Comparison of ENCODE assay signal across 19 cellular contexts in the genomic region with DNA sequence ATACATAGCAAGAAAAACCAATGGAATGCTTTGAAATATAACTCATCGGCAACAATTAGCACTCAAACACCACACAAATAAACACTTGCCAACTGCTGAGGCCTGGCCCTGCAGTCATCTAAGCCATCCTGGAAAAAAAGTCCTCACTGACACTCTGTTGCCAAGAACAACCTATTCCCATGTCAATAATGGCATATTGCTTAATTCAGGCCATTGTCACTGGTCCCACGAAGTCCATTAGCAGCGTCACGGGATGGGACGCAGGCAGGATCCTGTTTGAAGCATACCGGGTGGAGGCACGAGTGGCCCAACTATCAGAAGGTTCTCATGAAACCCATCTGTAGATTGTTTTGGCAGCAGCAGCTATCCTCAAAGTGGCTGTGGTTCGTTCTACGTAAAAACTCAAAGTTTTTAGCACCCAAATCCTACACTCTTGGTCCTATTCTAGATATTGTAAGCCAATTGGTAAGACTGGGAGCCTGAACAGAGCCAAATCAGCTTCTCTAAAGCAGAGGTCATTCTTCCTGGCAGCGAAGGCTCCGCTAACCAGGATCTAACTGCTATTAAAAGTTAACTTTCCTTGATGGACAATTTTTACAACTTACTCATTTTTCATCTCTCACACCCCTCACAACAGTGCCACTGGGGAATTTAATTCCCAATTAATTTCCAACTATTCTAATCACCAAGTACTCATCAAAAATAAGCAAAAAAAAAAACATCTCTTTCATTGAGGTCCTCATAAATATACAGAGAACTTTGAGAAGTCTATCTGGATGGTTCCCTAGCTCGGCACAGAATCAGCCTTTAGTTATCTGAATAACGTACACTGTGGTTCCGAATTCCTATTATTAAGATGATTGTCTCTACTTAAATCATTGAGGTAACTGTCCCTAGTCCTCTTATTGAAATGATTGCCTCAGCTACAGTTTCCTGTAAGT.
"Had no signal": no experiment of that assay in that cellular context is flagged by ENCODE, and none has a peak within 500 bp of the region (broad histone marks: within the 10 kb centered on the region; RNA-seq: fewer than 3 reads in every experiment).

No MANE protein-coding gene starts in this region.

- H3K27me3 ChIP-seq: foreskin keratinocyte, spleen had no signal

- DNase-seq: activated CD4-positive, alpha-beta memory T cell treated with anti-CD3 and anti-CD28 coated beads, Interleukin-2, amount 10 ng/mL, durations not matched to agents 7 days and 5 days; activated CD4-positive, alpha-beta T cell treated with anti-CD3 and anti-CD28 coated beads for 1 hour; activated CD4-positive, alpha-beta T cell treated with anti-CD3 and anti-CD28 coated beads, Interleukin-2, amount 10 ng/mL, durations not matched to agents 7 days and 5 days; activated CD8-positive, alpha-beta memory T cell treated with anti-CD3 and anti-CD28 coated beads, Interleukin-2, amount 50 U/mL, for 48 hours; activated T-cell treated with anti-CD3 and anti-CD28 coated beads, Interleukin-2, amount 50 U/mL, for 24 hours; cortex of kidney; foreskin keratinocyte; left ventricle myocardium inferior; mucosa of descending colon; retina; spleen; stimulated activated naive CD8-positive, alpha-beta T cell treated with anti-CD3 and anti-CD28 coated beads, Interleukin-15, Interleukin-2, amounts not matched to agents 100 U/mL and 50 U/mL, for 24 hours; T-helper 17 cell; T1000 had no signal

- ATAC-seq: activated naive CD4-positive, alpha-beta T cell treated with anti-CD3 and anti-CD28 coated beads, Interleukin-2, amount 50 U/mL, for 72 hours; foreskin keratinocyte; mucosa of descending colon; SK-N-SH treated with all-trans-retinoic acid at 6 μM for 48 hours; stimulated activated naive CD8-positive, alpha-beta T cell treated with anti-CD3 and anti-CD28 coated beads, Interleukin-15, Interleukin-2, amounts not matched to agents 100 U/mL and 50 U/mL, for 24 hours; T-helper 17 cell; WTC11 had no signal

- H3K9me3 ChIP-seq: left ventricle myocardium inferior, mucosa of descending colon had no signal

- H3K4me3 Mint-ChIP-seq: activated CD4-positive, alpha-beta memory T cell treated with anti-CD3 and anti-CD28 coated beads, Interleukin-2, amount 10 ng/mL, durations not matched to agents 7 days and 5 days; activated CD4-positive, alpha-beta T cell treated with anti-CD3 and anti-CD28 coated beads, Interleukin-2, amount 10 ng/mL, durations not matched to agents 7 days and 5 days; activated T-cell treated with anti-CD3 and anti-CD28 coated beads, Interleukin-2, amount 50 U/mL, for 24 hours; nephron; T-helper 17 cell; WTC11 had no signal

- H3K4me1 ChIP-seq: foreskin keratinocyte, spleen had no signal

- H3K27me3 Mint-ChIP-seq: activated CD4-positive, alpha-beta memory T cell treated with anti-CD3 and anti-CD28 coated beads, Interleukin-2, amount 10 ng/mL, durations not matched to agents 7 days and 5 days; activated CD4-positive, alpha-beta T cell treated with anti-CD3 and anti-CD28 coated beads, Interleukin-2, amount 10 ng/mL, durations not matched to agents 7 days and 5 days; activated T-cell treated with anti-CD3 and anti-CD28 coated beads, Interleukin-2, amount 50 U/mL, for 24 hours; T-helper 17 cell had no signal

- H3K4me1 Mint-ChIP-seq: activated CD4-positive, alpha-beta memory T cell treated with anti-CD3 and anti-CD28 coated beads, Interleukin-2, amount 10 ng/mL, durations not matched to agents 7 days and 5 days; activated CD4-positive, alpha-beta T cell treated with anti-CD3 and anti-CD28 coated beads, Interleukin-2, amount 10 ng/mL, durations not matched to agents 7 days and 5 days; T-helper 17 cell had no signal

- H3K27ac ChIP-seq: foreskin keratinocyte, left ventricle myocardium inferior, spleen had no signal

- H3K4me3 ChIP-seq: left ventricle myocardium inferior, mucosa of descending colon, spleen had no signal

- H3K27ac Mint-ChIP-seq: activated CD4-positive, alpha-beta memory T cell treated with anti-CD3 and anti-CD28 coated beads, Interleukin-2, amount 10 ng/mL, durations not matched to agents 7 days and 5 days; activated CD4-positive, alpha-beta T cell treated with anti-CD3 and anti-CD28 coated beads, Interleukin-2, amount 10 ng/mL, durations not matched to agents 7 days and 5 days; activated naive CD4-positive, alpha-beta T cell treated with anti-CD3 and anti-CD28 coated beads, Interleukin-2, amount 50 U/mL, for 72 hours; activated T-cell treated with anti-CD3 and anti-CD28 coated beads, Interleukin-2, amount 50 U/mL, for 24 hours; activated T-helper 2 cell treated with anti-CD3 and anti-CD28 coated beads, Interferon-gamma antibody, Interleukin-2, Interleukin-4, amounts not matched to agents 10 μg/mL and 5 μg/mL and 100 μg/mL, durations not matched to agents 14 hours and 24 hours and 36 hours; nephron; T-helper 17 cell; WTC11 had no signal

- H3K36me3 Mint-ChIP-seq: WTC11 had no signal

- H3K9me3 Mint-ChIP-seq: activated T-cell treated with anti-CD3 and anti-CD28 coated beads, Interleukin-2, amount 50 U/mL, for 24 hours; nephron; WTC11 had no signal
